In the genomic region with DNA sequence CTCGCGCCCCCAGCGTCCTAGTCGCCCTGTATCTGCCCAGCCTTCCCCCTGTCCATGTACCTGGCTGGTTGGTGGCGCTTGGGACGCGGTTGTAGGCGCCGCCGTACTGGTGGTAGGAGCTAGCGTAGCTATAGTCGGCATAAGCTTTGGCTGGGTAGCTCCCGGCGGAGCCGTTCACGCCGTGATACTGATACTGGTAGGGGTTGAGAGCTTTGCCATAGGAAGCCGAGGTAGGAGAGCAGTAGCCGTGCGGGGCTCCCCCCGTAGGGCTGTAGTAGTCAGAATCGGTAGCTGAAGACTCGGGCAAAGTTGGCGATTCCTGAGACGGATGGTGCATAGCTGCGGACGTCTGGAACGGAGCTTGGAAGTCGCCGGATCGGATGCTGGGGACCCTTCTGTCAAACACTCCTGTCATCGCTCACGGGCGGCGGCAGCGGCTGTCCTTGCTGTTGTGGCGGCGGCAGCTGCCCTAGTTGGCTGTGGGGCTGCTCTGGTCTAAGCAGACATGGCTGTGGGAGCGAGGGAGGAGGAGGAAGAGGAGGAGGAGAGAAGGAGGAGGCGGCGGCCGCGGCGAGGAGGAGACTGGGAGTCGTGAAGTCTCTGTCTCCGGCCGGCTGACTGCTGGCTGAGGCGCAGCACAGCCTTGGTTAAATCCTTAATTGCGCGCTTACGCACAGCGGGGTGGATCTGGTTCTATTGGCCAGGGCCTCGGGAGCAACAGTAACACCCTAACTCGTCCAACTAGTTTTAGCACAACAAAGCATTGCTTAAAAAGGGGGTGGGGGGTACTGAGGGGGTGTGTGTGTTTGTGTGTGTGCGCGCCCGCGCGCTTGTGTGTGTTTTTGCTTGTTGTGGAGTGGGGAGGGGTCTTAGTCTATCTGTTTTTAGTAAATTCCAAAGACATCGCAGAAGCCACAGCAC, we compare ENCODE assay signal across 8 cellular contexts. TPM values are rescaled to one million over a fixed set of nuclear protein-coding genes. Genes with fewer than 3 reads are reported as not detected.
DNase-seq lines count a peak whose midpoint lies in the region; ATAC-seq lines count a peak whose summit lies in the region.

TSS of gene DLX5 (minus strand) at position 623 of the 921 bp plus-strand sequence. CDS start at position 415, 208 bp downstream.

- ATAC-seq in activated T-cell treated with anti-CD3 and anti-CD28 coated beads, Interleukin-2, amount 50 U/mL, for 72 hours (replicated peaks in 1 of 2): peak in 1 of 2 donors; percentile 33
- no peak for ATAC-seq in naive B cell (ENCODE audit: low read depth in 2 of 2)
- no peak for ATAC-seq in GM21723 (IDR thresholded peaks at IDR 0.05; ENCODE audit: unreplicated experiment)
- no peak for ATAC-seq in HG02852 (IDR thresholded peaks at IDR 0.05; ENCODE audit: unreplicated experiment)

- no peaks in the 10 kb centered on the region for H3K36me3 Mint-ChIP-seq in activated T-cell treated with anti-CD3 and anti-CD28 coated beads, Interleukin-2, amount 50 U/mL, for 72 hours (ENCODE audit: insufficient read depth in 2 of 2)
- H3K36me3 Mint-ChIP-seq in naive B cell: peaks cover 0 to 18% of the 10 kb centered on the region in 2 donors

- H3K27me3 Mint-ChIP-seq in activated T-cell treated with anti-CD3 and anti-CD28 coated beads, Interleukin-2, amount 50 U/mL, for 72 hours (ENCODE audit: low read depth): peaks cover 90% of the 10 kb centered on the region
- H3K27me3 Mint-ChIP-seq in naive B cell: peaks cover 77 to 89% (median 83%) of the 10 kb centered on the region in 3 donors

- DNase-seq in activated T-cell treated with anti-CD3 and anti-CD28 coated beads, Interleukin-2, amount 50 U/mL, for 72 hours: peak in 1 of 2 donors; percentile 43
- DNase-seq in activated T-cell treated with anti-CD3 and anti-CD28 coated beads, Interleukin-2, amount 50 U/mL, for 1 hour: no peak
- DNase-seq in NCI-H510A (lab: John Stamatoyannopoulos, UW): peak; percentile 64
- DNase-seq in ecto neural progenitor cell (ENCODE audit: low spot score): peak; percentile 79
- DNase-seq in naive B cell: no peak
- DNase-seq in ureter (ENCODE audit: low spot score): no peak

- no peaks in the 10 kb centered on the region for H3K9me3 Mint-ChIP-seq in activated T-cell treated with anti-CD3 and anti-CD28 coated beads, Interleukin-2, amount 50 U/mL, for 72 hours
- peaks cover 0 to 6% (median 1%) of the 10 kb centered on the region in 7 donors for H3K9me3 Mint-ChIP-seq in naive B cell

- H3K4me1 Mint-ChIP-seq in activated T-cell treated with anti-CD3 and anti-CD28 coated beads, Interleukin-2, amount 50 U/mL, for 72 hours (ENCODE audit: low read depth): peaks cover 68% of the 10 kb centered on the region
- H3K4me1 Mint-ChIP-seq in naive B cell: peaks cover 33 to 48% (median 45%) of the 10 kb centered on the region in 3 donors

- peak within 1 kb of the TSS; percentile 71 for H3K4me3 Mint-ChIP-seq in activated T-cell treated with anti-CD3 and anti-CD28 coated beads, Interleukin-2, amount 50 U/mL, for 72 hours
- H3K4me3 Mint-ChIP-seq in naive B cell: peak within 1 kb of the TSS in 4 of 8 donors; percentile 39 to 78 (median 52)

- peak within 1 kb of the TSS; percentile 71 for H3K27ac Mint-ChIP-seq in activated T-cell treated with anti-CD3 and anti-CD28 coated beads, Interleukin-2, amount 50 U/mL, for 72 hours
- peak within 1 kb of the TSS in 5 of 6 donors; percentile 7 to 93 (median 74) for H3K27ac Mint-ChIP-seq in naive B cell

RNA-seq across cellular contexts. Expression of gene DLX5, which starts in this region (rescaled TPM):
- not detected for total RNA-seq in activated T-cell treated with anti-CD3 and anti-CD28 coated beads, Interleukin-2, amount 50 U/mL, for 72 hours
- polyA plus RNA-seq in naive B cell (ENCODE audit: low read depth in 6 of 6): not detected
- not detected for total RNA-seq in ureter

Comparison
In these comparisons a context has a peak if more than half of its experiments do, and no peak if none do; other contexts are left out.
1. DNase-seq: peak in NCI-H510A (single experiment) and ecto neural progenitor cell (single experiment); none in activated T-cell treated with anti-CD3 and anti-CD28 coated beads, Interleukin-2, amount 50 U/mL, for 1 hour (single experiment), naive B cell (single experiment) and ureter (single experiment).